In genomic region chr14:46306267-46306666, GRCh38 we compare ENCODE assay signal across 29 cellular contexts.
"Had no signal": no experiment of that assay in that cellular context is flagged by ENCODE, and none has a peak within 500 bp of the region (broad histone marks: within the 10 kb centered on the region; RNA-seq: fewer than 3 reads in every experiment).

No MANE protein-coding gene starts in this region.

- H3K36me3 ChIP-seq: colonic mucosa, gastrocnemius medialis, heart right ventricle, prostate gland, right atrium auricular region, suprapubic skin had no signal

- H3K4me1 Mint-ChIP-seq: endodermal cell; memory B cell; mesothelial cell of epicardium; naive B cell; stimulated activated naive CD8-positive, alpha-beta T cell treated with anti-CD3 and anti-CD28 coated beads, Interleukin-15, amount 100 ng/mL, for 72 hours had no signal

- H3K4me2 ChIP-seq: smooth muscle cell had no signal

- H3K4me3 Mint-ChIP-seq: dendritic cell treated with granulocyte-macrophage colony-stimulating factor and Interleukin-4, amounts not matched to agents 40 ng/mL and 50 ng/mL, for 4 days; endodermal cell; memory B cell; mesothelial cell of epicardium; naive B cell; natural killer cell treated with Interleukin-12 subunit alpha and Interleukin-12 subunit beta and Interleukin-15 and Interleukin-18, amount 100 ng/mL, for 72 hours; stimulated activated naive CD8-positive, alpha-beta T cell treated with anti-CD3 and anti-CD28 coated beads, Interleukin-15, amount 100 ng/mL, for 72 hours had no signal

- DNase-seq: colonic mucosa; effector CD8-positive, alpha-beta T cell; endodermal cell; foreskin fibroblast; gastrocnemius medialis; heart right ventricle; hippocampal formation; mucosa of descending colon; naive B cell; nucleus accumbens; stimulated activated CD4-positive, alpha-beta T cell treated with anti-CD3 and anti-CD28 coated beads, Interleukin-12 subunit alpha, Interleukin-12 subunit beta, amount 100 ng/mL, for 4 hours; stimulated activated CD4-positive, alpha-beta T cell treated with anti-CD3 and anti-CD28 coated beads, Interleukin-1b, Interleukin-23, amount 100 ng/mL, for 48 hours; stimulated activated CD4-positive, alpha-beta T cell treated with anti-CD3 and anti-CD28 coated beads, Interleukin-4, amount 100 ng/mL, for 1 hour; stimulated activated CD8-positive, alpha-beta memory T cell treated with anti-CD3 and anti-CD28 coated beads, Interleukin-4, amount 100 ng/mL, for 48 hours; stimulated activated naive CD4-positive, alpha-beta T cell; stimulated activated naive CD8-positive, alpha-beta T cell treated with anti-CD3 and anti-CD28 coated beads, Interleukin-15, amount 100 ng/mL, for 72 hours; trophoblast cell had no signal

- H3K27me3 ChIP-seq: colonic mucosa, gastrocnemius medialis, heart right ventricle, right atrium auricular region, suprapubic skin had no signal

- H3K9me3 ChIP-seq: colonic mucosa, gastrocnemius medialis, mucosa of descending colon, prostate gland, right atrium auricular region, suprapubic skin had no signal

- H3K4me3 ChIP-seq: colonic mucosa, gastrocnemius medialis, heart right ventricle, lung, mucosa of descending colon, prostate gland, right atrium auricular region, smooth muscle cell, suprapubic skin had no signal

- ATAC-seq: esophagus mucosa; gastrocnemius medialis; heart right ventricle; mucosa of descending colon; natural killer cell treated with Interleukin-12 subunit alpha and Interleukin-12 subunit beta and Interleukin-15 and Interleukin-18, amount 100 ng/mL, for 72 hours; sciatic nerve; stimulated activated naive CD8-positive, alpha-beta T cell treated with anti-CD3 and anti-CD28 coated beads, Interleukin-15, amount 100 ng/mL, for 72 hours had no signal

- H3K27ac ChIP-seq: colonic mucosa, epithelial cell of prostate, gastrocnemius medialis, heart right ventricle, prostate gland, right atrium auricular region, suprapubic skin had no signal

- H3K36me3 Mint-ChIP-seq: memory B cell; mesothelial cell of epicardium; naive B cell; natural killer cell treated with Interleukin-12 subunit alpha and Interleukin-12 subunit beta and Interleukin-15 and Interleukin-18, amount 100 ng/mL, for 72 hours had no signal

- H3K4me1 ChIP-seq: colonic mucosa, gastrocnemius medialis, heart right ventricle, prostate gland, right atrium auricular region, suprapubic skin had no signal

- H3K27ac Mint-ChIP-seq: dendritic cell treated with granulocyte-macrophage colony-stimulating factor and Interleukin-4, amounts not matched to agents 40 ng/mL and 50 ng/mL, for 4 days; endodermal cell; memory B cell; mesothelial cell of epicardium; naive B cell; natural killer cell treated with Interleukin-12 subunit alpha and Interleukin-12 subunit beta and Interleukin-15 and Interleukin-18, amount 100 ng/mL, for 72 hours; stimulated activated naive CD8-positive, alpha-beta T cell treated with anti-CD3 and anti-CD28 coated beads, Interleukin-15, amount 100 ng/mL, for 72 hours had no signal

- H3K9me3 Mint-ChIP-seq: dendritic cell treated with granulocyte-macrophage colony-stimulating factor and Interleukin-4, amounts not matched to agents 40 ng/mL and 50 ng/mL, for 4 days; endodermal cell; memory B cell; stimulated activated naive CD8-positive, alpha-beta T cell treated with anti-CD3 and anti-CD28 coated beads, Interleukin-15, amount 100 ng/mL, for 72 hours had no signal

- H3K27me3 Mint-ChIP-seq: dendritic cell treated with granulocyte-macrophage colony-stimulating factor and Interleukin-4, amounts not matched to agents 40 ng/mL and 50 ng/mL, for 4 days; memory B cell; naive B cell; natural killer cell treated with Interleukin-12 subunit alpha and Interleukin-12 subunit beta and Interleukin-15 and Interleukin-18, amount 100 ng/mL, for 72 hours; stimulated activated naive CD8-positive, alpha-beta T cell treated with anti-CD3 and anti-CD28 coated beads, Interleukin-15, amount 100 ng/mL, for 72 hours had no signal
